In genomic region chr22:37186228-37186996, GRCh38 we compare ENCODE assay signal across 8 cellular contexts.
DNase-seq lines count a peak whose midpoint lies in the region; ATAC-seq lines count a peak whose summit lies in the region.

No MANE protein-coding gene starts in this region.

- no peaks in the 10 kb centered on the region for H4K20me1 ChIP-seq in BLaER1

- H3K36me3 ChIP-seq in BLaER1 (no peaks in the 10 kb centered on the region), duodenal mucosa (ENCODE audit: control insufficient read depth in 1 of 2, insufficient read depth in 2 of 2, low read length in 2 of 2) (no peaks in the 10 kb centered on the region)

- H3K9me3 ChIP-seq in BLaER1: no peaks in the 10 kb centered on the region
- H3K9me3 ChIP-seq in duodenal mucosa (ENCODE audit: control insufficient read depth in 1 of 2, low read length in 2 of 2): no peaks in the 10 kb centered on the region

- H3K27me3 ChIP-seq in BLaER1 (no peaks in the 10 kb centered on the region), duodenal mucosa (ENCODE audit: control insufficient read depth in 1 of 2, insufficient read depth in 2 of 2, low read length in 2 of 2) (no peaks in the 10 kb centered on the region)

- peaks cover 67% of the 10 kb centered on the region for H3K4me1 ChIP-seq in BLaER1
- H3K4me1 ChIP-seq in duodenal mucosa (ENCODE audit: control insufficient read depth in 1 of 2, insufficient read depth in 2 of 2, low read length in 2 of 2): peaks cover 22 to 24% of the 10 kb centered on the region in 2 donors

- peak overlapping the region; percentile 80 for H3K4me2 ChIP-seq in BLaER1

- H3K9ac ChIP-seq in BLaER1: no peak overlapping the region
- no peak overlapping the region for H3K9ac ChIP-seq in duodenal mucosa (ENCODE audit: low read depth in 1 of 2, low read length in 2 of 2)

- DNase-seq in GM19240 (ENCODE audit: insufficient read length, low spot score) (peak; percentile 61), T follicular helper cell (ENCODE audit: low read depth) (peak; percentile 37), medulla oblongata (ENCODE audit: extremely low spot score) (peak; percentile 69), NCI-H446 treated with DMSO at 0.1 percent for 48 hours (lab: John Stamatoyannopoulos, UW) (no peak)
- no peak for DNase-seq in effector CD8-positive, alpha-beta T cell (lab: John Stamatoyannopoulos, UW)

- H3K4me3 ChIP-seq in BLaER1 (no peak overlapping the region), duodenal mucosa (ENCODE audit: low read depth in 1 of 2, low read length in 2 of 2) (no peak overlapping the region)

- H3K27ac ChIP-seq in BLaER1 (no peak overlapping the region), duodenal mucosa (ENCODE audit: low read depth, low read length) (peak overlapping the region; percentile 8)

- ATAC-seq in GM19397 (IDR thresholded peaks at IDR 0.05; ENCODE audit: unreplicated experiment): no peak

Comparison
In these comparisons a context has a peak if more than half of its experiments do, and no peak if none do; other contexts are left out.
1. DNase-seq: peak in GM19240 (single experiment), T follicular helper cell (single experiment) and medulla oblongata (single experiment); none in effector CD8-positive, alpha-beta T cell (single experiment) and NCI-H446 treated with DMSO at 0.1 percent for 48 hours (single experiment).